Comparison of ENCODE assay signal across 8 cellular contexts in the genomic region with DNA sequence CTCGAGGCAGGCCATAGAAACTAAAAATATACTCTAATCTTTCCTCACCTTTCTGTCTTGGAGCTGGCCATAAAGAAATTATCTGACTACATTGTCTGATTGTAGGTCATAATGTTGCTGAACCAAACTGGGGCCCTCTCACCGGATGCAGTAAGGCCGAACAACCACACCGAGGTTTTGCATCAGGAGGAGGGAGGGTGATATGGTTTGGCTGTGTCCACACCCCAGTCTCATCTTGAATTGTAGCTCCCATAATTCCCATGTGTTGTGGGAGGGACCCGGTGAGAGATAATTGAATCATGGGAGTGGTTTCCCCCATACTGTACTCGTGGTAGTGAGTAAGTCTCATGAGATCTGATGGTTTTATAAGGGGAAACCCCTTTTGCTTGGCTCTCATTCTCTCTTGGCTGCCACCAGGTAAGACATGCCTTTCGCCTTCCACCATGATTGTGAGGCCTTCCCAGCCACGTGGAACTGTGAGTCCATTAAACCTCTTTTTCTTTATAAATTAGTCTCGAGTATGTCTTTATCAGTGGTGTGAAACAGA. TPM values are rescaled to one million over a fixed set of nuclear protein-coding genes. Genes with fewer than 3 reads are reported as not detected.
A peak's percentile ranks its signal among the peaks of the same experiment; 100 is the strongest.
DNase-seq lines count a peak whose midpoint lies in the region; ATAC-seq, FAIRE-seq and TF ChIP-seq lines count a peak whose summit lies in the region.
"Not testable (repeated sequence)": the region's sequence is repeated elsewhere in the genome, so short reads cannot be mapped to it uniquely, and the experiment has no call there.

No MANE protein-coding gene starts in this region.

- not testable (repeated sequence) for H3K9me3 ChIP-seq in HepG2 (ENCODE audit: low read length); vagina

- FAIRE-seq in HepG2 (lab: Jason Lieb, UNC): not testable (repeated sequence)

- not testable (repeated sequence) for H3K4me1 ChIP-seq in HepG2 (ENCODE audit: insufficient read depth, low read length); vagina

- not testable (repeated sequence) for H2AFZ ChIP-seq in HepG2 (ENCODE audit: low read length)

- not testable (repeated sequence) for TF ChIP-seq RAD21 in HepG2 (CRISPR knock-in tag; IDR thresholded peaks at IDR 0.05)

- H3K4me3 Mint-ChIP-seq in T-cell; activated naive CD4-positive, alpha-beta T cell treated with anti-CD3 and anti-CD28 coated beads, Interleukin-2, amount 50 U/mL, for 24 hours: not testable (repeated sequence)

- not testable (repeated sequence) for H3K9me3 Mint-ChIP-seq in T-cell; activated naive CD4-positive, alpha-beta T cell treated with anti-CD3 and anti-CD28 coated beads, Interleukin-2, amount 50 U/mL, for 24 hours

- H4K20me1 ChIP-seq in HepG2 (ENCODE audit: insufficient read depth, low read length): not testable (repeated sequence)

- H3K79me2 ChIP-seq in HepG2 (ENCODE audit: insufficient read depth, low read length): not testable (repeated sequence)

- not testable (repeated sequence) for H3K27me3 ChIP-seq in HepG2 (ENCODE audit: control insufficient read depth in 1 of 2, insufficient read depth in 2 of 2, low read length in 2 of 2); vagina

- not testable (repeated sequence) for DNase-seq in T-cell; caudate nucleus (lab: John Stamatoyannopoulos, UW); HepG2 (ENCODE audit: low spot score); vagina (ENCODE audit: extremely low spot score in 2 of 2)
- peak; percentile 10 for DNase-seq in activated T-cell treated with anti-CD3 and anti-CD28 coated beads for 24 hours (ENCODE audit: low read depth)
- DNase-seq in stimulated activated CD4-positive, alpha-beta T cell treated with anti-CD3 and anti-CD28 coated beads, Interleukin-15, amount 100 ng/mL, for 24 hours: peak; percentile 24
- DNase-seq in stimulated activated naive CD8-positive, alpha-beta T cell treated with anti-CD3 and anti-CD28 coated beads, Interleukin-15, Interleukin-2, amounts not matched to agents 100 U/mL and 50 U/mL, for 24 hours: peak; percentile 12

- CTCF ChIA-PET in T-cell (lab: Charles Lee): interaction anchor here in 1 of 2 donors (1.7 kb wide), 1 partner anchor 13 kb away, joined by 5 read pairs; no protein-coding TSS in a partner anchor
- CTCF ChIA-PET in HepG2 (lab: Yijun Ruan, JAX; ENCODE audit: low intra/inter-chr PET ratio, low total read pairs): not testable (repeated sequence)

- H3K27ac Mint-ChIP-seq in T-cell: peak overlapping the region; percentile 30 to 31
- peak overlapping the region; percentile 82 for H3K27ac Mint-ChIP-seq in activated naive CD4-positive, alpha-beta T cell treated with anti-CD3 and anti-CD28 coated beads, Interleukin-2, amount 50 U/mL, for 24 hours

- H3K27ac ChIP-seq in caudate nucleus (ENCODE audit: low read depth, low read length) (peak overlapping the region; percentile 63), vagina (peak overlapping the region; percentile 45)
- not testable (repeated sequence) for H3K27ac ChIP-seq in HepG2 (ENCODE audit: extremely low read length, insufficient read depth, low read length)

- in situ Hi-C loops in HepG2 (cut with HindIII; ENCODE audit: extremely low pct_ligation_motif_present, low pct_unique_long_range_greater_than_20kb): not testable (repeated sequence)

- not testable (repeated sequence) for TF ChIP-seq CTCF in HepG2 (CRISPR knock-in tag; IDR thresholded peaks at IDR 0.05); vagina (IDR thresholded peaks at IDR 0.05)

- not testable (repeated sequence) for TF ChIP-seq EP300 in HepG2 (IDR thresholded peaks at IDR 0.05; ENCODE audit: low read depth in 2 of 2, low read length in 2 of 2); HepG2 (CRISPR knock-in tag; IDR thresholded peaks at IDR 0.05; ENCODE audit: borderline replicate concordance)

- H3K36me3 ChIP-seq in HepG2 (replicated peaks in 1 of 2; ENCODE audit: control insufficient read depth in 1 of 2, insufficient read depth in 2 of 2, low read length in 2 of 2); vagina: not testable (repeated sequence)

- H3K4me2 ChIP-seq in HepG2 (ENCODE audit: low read depth, low read length): not testable (repeated sequence)

- 34% methylated on average over 7 of the region's 9 CpGs for WGBS in HepG2 (ENCODE audit: low lambda C conversion rate)

- BruUV-seq in HepG2 (replicated peaks; lab: Mats Ljungman, UMichigan): not testable (repeated sequence)

- not testable (repeated sequence) for ATAC-seq in T-cell (replicated peaks in 1 of 4)
- peak; percentile 44; the same call in 1 of the 3 replicates for ATAC-seq in HepG2
- peak; percentile 46 for ATAC-seq in stimulated activated naive CD8-positive, alpha-beta T cell treated with anti-CD3 and anti-CD28 coated beads, Interleukin-15, Interleukin-2, amounts not matched to agents 100 U/mL and 50 U/mL, for 24 hours

- POLR2A ChIA-PET in T-cell (lab: Charles Lee); HepG2 (lab: Yijun Ruan, JAX): not testable (repeated sequence)

- not testable (repeated sequence) for H3K36me3 Mint-ChIP-seq in T-cell; activated naive CD4-positive, alpha-beta T cell treated with anti-CD3 and anti-CD28 coated beads, Interleukin-2, amount 50 U/mL, for 24 hours

- TF ChIP-seq POLR2A in HepG2 (IDR thresholded peaks at IDR 0.05; ENCODE audit: insufficient read depth in 1 of 2, low read depth in 2 of 2, low read length in 2 of 2); vagina (IDR thresholded peaks at IDR 0.05): not testable (repeated sequence)

- intact Hi-C loops in HepG2 (cut with micrococcal nuclease; ENCODE audit: unreplicated experiment); vagina (cut with DNase I): not testable (repeated sequence)

- not testable (repeated sequence) for H3K4me3 ChIP-seq in HepG2 (replicated peaks in 1 of 3; ENCODE audit: insufficient read depth in 1 of 3, low read depth in 2 of 3, low read length in 3 of 3); vagina

- H3K9ac ChIP-seq in HepG2 (ENCODE audit: insufficient read depth, low read depth, low read length): not testable (repeated sequence)

- H3K4me1 Mint-ChIP-seq in T-cell: peaks cover 17 to 31% (median 21%) of the 10 kb centered on the region in 3 donors
- peaks cover 30% of the 10 kb centered on the region for H3K4me1 Mint-ChIP-seq in activated naive CD4-positive, alpha-beta T cell treated with anti-CD3 and anti-CD28 coated beads, Interleukin-2, amount 50 U/mL, for 24 hours

- not testable (repeated sequence) for H3K27me3 Mint-ChIP-seq in T-cell; activated naive CD4-positive, alpha-beta T cell treated with anti-CD3 and anti-CD28 coated beads, Interleukin-2, amount 50 U/mL, for 24 hours

RNA-seq across cellular contexts. Expression of a gene that starts 19.4 kb away (rescaled TPM):
- total RNA-seq in T-cell: 1 to 10 TPM; 3.6 to 6.4 (median 5.1) TPM
- 16.0 and 18.0 TPM in 2 replicates for total RNA-seq in HepG2 (2016; rRNA removed; fragmentation: Illumina TruSeq; extraction: Trizol)
- total RNA-seq in HepG2 (2016; cell fraction: cytosol; rRNA removed; fragmentation: Illumina TruSeq; extraction: Trizol; ENCODE audit: low read depth): 4.4 and 5.4 TPM in 2 replicates
- total RNA-seq in HepG2 (2016; cell fraction: insoluble cytoplasmic fraction; rRNA removed; fragmentation: Illumina TruSeq; extraction: Trizol): 16.1 and 16.7 TPM in 2 replicates
- 7.8 and 11.8 TPM in 2 replicates for total RNA-seq in HepG2 (2016; cell fraction: membrane; rRNA removed; fragmentation: Illumina TruSeq; extraction: Trizol)
- 29.6 and 31.1 TPM in 2 replicates for total RNA-seq in HepG2 (2016; cell fraction: nucleus; rRNA removed; fragmentation: Illumina TruSeq; extraction: Trizol)
- 6.5 and 7.0 TPM in 2 replicates for polyA plus RNA-seq in HepG2 (2011; rRNA removed)
- polyA plus RNA-seq in HepG2 (2011; cell fraction: cytosol; rRNA removed): 2.1 and 3.1 TPM in 2 replicates
- 4.9 and 7.2 TPM in 2 replicates for polyA plus RNA-seq in HepG2 (2011; cell fraction: nucleus; rRNA removed)
- polyA plus RNA-seq in HepG2 (2012): 6.3 and 6.4 TPM in 2 replicates
- 2.1 and 2.3 TPM in 2 replicates for polyA plus RNA-seq in HepG2 (2016; cell fraction: cytosol; fragmentation: Illumina TruSeq; extraction: Trizol; ENCODE audit: low read depth)
- 14.2 and 15.0 TPM in 2 replicates for polyA plus RNA-seq in HepG2 (2016; cell fraction: insoluble cytoplasmic fraction; fragmentation: Illumina TruSeq; extraction: Trizol; ENCODE audit: low read depth)
- polyA plus RNA-seq in HepG2 (2016; cell fraction: membrane; fragmentation: Illumina TruSeq; extraction: Trizol; ENCODE audit: low read depth): 4.0 and 5.0 TPM in 2 replicates
- polyA plus RNA-seq in HepG2 (2016; cell fraction: nucleus; fragmentation: Illumina TruSeq; extraction: Trizol; ENCODE audit: insufficient read depth, low read depth): 23.3 and 27.1 TPM in 2 replicates
- 1.5 TPM in 1 of 2 replicates, not detected in the other for polyA minus RNA-seq in HepG2 (2011; rRNA and poly(A)+ RNA removed; ENCODE audit: low replicate concordance)
- polyA minus RNA-seq in HepG2 (2011; cell fraction: cytosol; rRNA and poly(A)+ RNA removed): 2.9 and 3.9 TPM in 2 replicates
- polyA minus RNA-seq in HepG2 (2011; cell fraction: nucleus; rRNA and poly(A)+ RNA removed): 17.5 and 24.4 TPM in 2 replicates
- total RNA-seq in vagina: 3.4 TPM
